29 cellular contexts compared by ENCODE assay signal in the genomic region with DNA sequence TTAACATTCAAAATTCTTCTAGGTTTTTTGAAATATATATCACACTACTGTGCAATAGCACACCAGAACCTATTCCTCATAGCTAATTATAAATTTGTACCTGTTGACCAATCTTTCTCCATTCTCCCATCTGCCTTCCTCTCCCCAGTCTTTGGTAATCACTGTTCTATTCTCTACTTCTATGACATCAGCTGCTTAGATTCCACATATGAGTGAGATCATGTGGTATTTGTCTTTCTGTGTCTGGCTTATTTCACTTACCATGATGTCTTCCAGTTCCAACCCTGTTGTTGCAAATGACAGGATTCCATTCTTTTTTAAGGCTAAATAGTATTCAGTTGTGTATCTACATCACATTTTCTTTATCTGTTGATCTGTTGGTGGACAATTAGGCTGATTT.
"Had no signal": no experiment of that assay in that cellular context is flagged by ENCODE, and none has a peak within 500 bp of the region (broad histone marks: within the 10 kb centered on the region; RNA-seq: fewer than 3 reads in every experiment).

No MANE protein-coding gene starts in this region.

- H3K4me1 ChIP-seq: ascending aorta, testis, uterus had no signal

- H3K27me3 ChIP-seq: ascending aorta, esophagus squamous epithelium, neutrophil, ovary, sigmoid colon, testis, uterus had no signal

- H3K36me3 ChIP-seq: ascending aorta, esophagus squamous epithelium, neutrophil, ovary, sigmoid colon, uterus, WERI-Rb-1 had no signal

- FAIRE-seq: endometrium had no signal

- H3K4me3 ChIP-seq: ascending aorta, esophagus squamous epithelium, ovary, sigmoid colon, testis, uterus had no signal

- ATAC-seq: activated CD4-positive, CD25-positive, alpha-beta regulatory T cell treated with anti-CD3 and anti-CD28 coated beads, Interleukin-2, amount 50 U/mL, for 24 hours; left lobe of liver; stimulated activated naive CD8-positive, alpha-beta T cell treated with anti-CD3 and anti-CD28 coated beads, Interleukin-15, Interleukin-2, amounts not matched to agents 100 U/mL and 50 U/mL, for 24 hours; T-helper 17 cell had no signal

- H3K9me3 ChIP-seq: ascending aorta, esophagus squamous epithelium, neutrophil, ovary, sigmoid colon, testis, uterus had no signal

- DNase-seq: activated CD4-positive, alpha-beta T cell treated with anti-CD3 and anti-CD28 coated beads for 48 hours; activated CD4-positive, alpha-beta T cell treated with anti-CD3 and anti-CD28 coated beads, Interleukin-2, amount 50 U/mL, for 48 hours; activated CD8-positive, alpha-beta memory T cell treated with anti-CD3 and anti-CD28 coated beads for 24 hours; activated effector memory CD4-positive, alpha-beta T cell treated with Interleukin-2 at 50 U/mL for 16 hours; activated naive CD4-positive, alpha-beta T cell treated with Interleukin-2 at 50 U/mL for 16 hours; caudate nucleus; dermis blood vessel endothelial cell; effector CD4-positive, alpha-beta T cell; esophagus squamous epithelium; foreskin fibroblast; kidney glomerular epithelial cell; naive B cell; nephron progenitor cell; ovary; retina; sigmoid colon; stimulated activated CD4-positive, alpha-beta T cell treated with anti-CD3 and anti-CD28 coated beads, Interleukin-2, amount 100 ng/mL, for 48 hours; stimulated activated naive CD8-positive, alpha-beta T cell treated with anti-CD3 and anti-CD28 coated beads, Interleukin-15, Interleukin-2, amounts not matched to agents 100 U/mL and 50 U/mL, for 24 hours; T-helper 17 cell; T1000; testis; uterus; WERI-Rb-1 had no signal

- H3K27ac ChIP-seq: ascending aorta, epithelial cell of prostate, esophagus squamous epithelium, neutrophil, ovary, testis, uterus, WERI-Rb-1 had no signal
